Comparison of ENCODE assay signal across 19 cellular contexts in the genomic region with DNA sequence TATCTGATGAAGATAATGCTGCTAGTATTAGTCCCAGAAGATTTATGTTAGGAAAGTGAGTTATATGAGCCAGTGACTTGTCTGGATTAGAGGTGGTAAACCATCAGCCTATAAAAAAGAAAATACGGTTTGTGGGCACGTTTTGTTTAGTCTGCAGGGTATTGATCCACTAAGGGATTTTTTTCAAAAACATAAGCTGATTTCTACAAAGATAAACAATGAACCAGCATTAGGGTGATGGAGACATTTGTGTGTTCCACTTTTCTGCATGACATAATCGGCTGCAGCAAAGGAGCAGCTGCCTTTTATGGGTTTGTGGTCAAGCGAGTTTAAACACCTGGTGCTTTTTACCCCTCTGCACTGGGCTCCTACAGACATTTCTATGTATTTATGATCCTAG.
DNase-seq lines count a peak whose midpoint lies in the region; ATAC-seq and TF ChIP-seq lines count a peak whose summit lies in the region.
"Had no signal": no experiment of that assay in that cellular context is flagged by ENCODE, and none has a peak within 500 bp of the region (broad histone marks: within the 10 kb centered on the region; RNA-seq: fewer than 3 reads in every experiment).

No MANE protein-coding gene starts in this region.

- no peaks in the 10 kb centered on the region for H3F3A ChIP-seq in smooth muscle cell (ENCODE audit: low read depth)

- H3K9ac ChIP-seq in KMS-11, result no peak overlapping the region
- no peak overlapping the region for H3K9ac ChIP-seq in smooth muscle cell (ENCODE audit: low read depth)

- TF ChIP-seq CTCF in KMS-11 (conservative IDR thresholded peaks at IDR 0.05; ENCODE audit: low read depth, low read length) (no peak), smooth muscle cell (IDR thresholded peaks at IDR 0.05; ENCODE audit: borderline replicate concordance, insufficient read depth, poor library complexity, severe bottlenecking) (no peak)

- H3K27me3 ChIP-seq in KMS-11 (ENCODE audit: insufficient read depth, low read depth) (no peaks in the 10 kb centered on the region), smooth muscle cell (ENCODE audit: low read depth) (peaks cover 18% of the 10 kb centered on the region)
- H3K27me3 ChIP-seq: esophagus muscularis mucosa, sigmoid colon had no signal

- H3K79me2 ChIP-seq in KMS-11 (ENCODE audit: insufficient read depth, low read depth), result no peaks in the 10 kb centered on the region
- H3K79me2 ChIP-seq in smooth muscle cell (ENCODE audit: low read depth), result no peaks in the 10 kb centered on the region

- no peaks in the 10 kb centered on the region for H4K20me1 ChIP-seq in KMS-11 (ENCODE audit: insufficient read depth)
- H4K20me1 ChIP-seq in smooth muscle cell (ENCODE audit: low read depth), result no peaks in the 10 kb centered on the region

- H3K4me1 ChIP-seq in KMS-11 (ENCODE audit: low read depth, poor library complexity, severe bottlenecking) (peaks cover 27% of the 10 kb centered on the region), smooth muscle cell (ENCODE audit: low read depth) (no peaks in the 10 kb centered on the region)
- H3K4me1 ChIP-seq: esophagus muscularis mucosa, sigmoid colon had no signal

- WGBS in smooth muscle cell (ENCODE audit: low lambda C conversion rate), result 26% methylated on average over 4 of the region's 4 CpGs

- no peak overlapping the region for H2AFZ ChIP-seq in KMS-11 (ENCODE audit: low read depth)
- no peak overlapping the region for H2AFZ ChIP-seq in smooth muscle cell (ENCODE audit: low read depth)
- H2AFZ ChIP-seq: GM23338 had no signal

- ATAC-seq in GM19324 (IDR thresholded peaks at IDR 0.05; ENCODE audit: low FRiP score, unreplicated experiment), result no peak
- ATAC-seq: GM23338; Right ventricle myocardium inferior; stimulated activated naive CD8-positive, alpha-beta T cell treated with anti-CD3 and anti-CD28 coated beads, Interleukin-15, Interleukin-2, amounts not matched to agents 100 U/mL and 50 U/mL, for 24 hours had no signal

- DNase-seq in NCI-H2107 (lab: John Stamatoyannopoulos, UW) (peak; percentile 59), SHP77 treated with DMSO at 0.1 percent for 48 hours (lab: John Stamatoyannopoulos, UW) (peak; percentile 100), smooth muscle cell (lab: John Stamatoyannopoulos, UW; ENCODE audit: unreplicated experiment) (no peak), glomerular visceral epithelial cell (ENCODE audit: extremely low spot score) (no peak), caudate nucleus (lab: John Stamatoyannopoulos, UW) (no peak)
- DNase-seq: activated CD4-positive, alpha-beta T cell treated with anti-CD3 and anti-CD28 coated beads, Interleukin-2, amount 50 U/mL, for 4 hours; hypothalamus; Karpas-422; NCI-H524 treated with DMSO at 0.1 percent for 48 hours; sigmoid colon; stimulated activated naive CD8-positive, alpha-beta T cell treated with anti-CD3 and anti-CD28 coated beads, Interleukin-15, Interleukin-2, amounts not matched to agents 100 U/mL and 50 U/mL, for 24 hours; T1000 had no signal

- no peaks in the 10 kb centered on the region for H3K9me3 ChIP-seq in smooth muscle cell (replicated peaks; ENCODE audit: low read depth)
- H3K9me3 ChIP-seq: esophagus muscularis mucosa, sigmoid colon had no signal

- peak overlapping the region; percentile 32; the same call in 1 of the 2 replicates for H3K27ac ChIP-seq in KMS-11
- H3K27ac ChIP-seq in smooth muscle cell (ENCODE audit: low read depth), result no peak overlapping the region
- no peak overlapping the region for H3K27ac ChIP-seq in caudate nucleus (ENCODE audit: low read depth, low read length)
- H3K27ac ChIP-seq: C4-2B, esophagus muscularis mucosa, sigmoid colon had no signal

- no peaks in the 10 kb centered on the region for H3K36me3 ChIP-seq in KMS-11 (ENCODE audit: insufficient read depth)
- no peaks in the 10 kb centered on the region for H3K36me3 ChIP-seq in smooth muscle cell (ENCODE audit: low read depth)
- H3K36me3 ChIP-seq: esophagus muscularis mucosa, sigmoid colon had no signal

- H3K4me3 ChIP-seq in KMS-11 (IDR thresholded peaks at IDR 0.05; ENCODE audit: insufficient read depth, low read depth, low read length) (no peak overlapping the region), smooth muscle cell (no peak overlapping the region)
- H3K4me3 ChIP-seq: esophagus muscularis mucosa, GM23338, lung, sigmoid colon had no signal

- H3K4me2 ChIP-seq in KMS-11 (peak overlapping the region; percentile 64), smooth muscle cell (peak overlapping the region; percentile 50)
- H3K4me2 ChIP-seq: GM23338 had no signal

Comparison
In these comparisons a context has a peak if more than half of its experiments do, and no peak if none do; other contexts are left out.
1. DNase-seq: peak in NCI-H2107 (single experiment) and SHP77 treated with DMSO at 0.1 percent for 48 hours (single experiment); none in smooth muscle cell (single experiment), glomerular visceral epithelial cell (single experiment) and caudate nucleus (0 of 61).